ENCODE assay signal across 25 cellular contexts in the genomic region with DNA sequence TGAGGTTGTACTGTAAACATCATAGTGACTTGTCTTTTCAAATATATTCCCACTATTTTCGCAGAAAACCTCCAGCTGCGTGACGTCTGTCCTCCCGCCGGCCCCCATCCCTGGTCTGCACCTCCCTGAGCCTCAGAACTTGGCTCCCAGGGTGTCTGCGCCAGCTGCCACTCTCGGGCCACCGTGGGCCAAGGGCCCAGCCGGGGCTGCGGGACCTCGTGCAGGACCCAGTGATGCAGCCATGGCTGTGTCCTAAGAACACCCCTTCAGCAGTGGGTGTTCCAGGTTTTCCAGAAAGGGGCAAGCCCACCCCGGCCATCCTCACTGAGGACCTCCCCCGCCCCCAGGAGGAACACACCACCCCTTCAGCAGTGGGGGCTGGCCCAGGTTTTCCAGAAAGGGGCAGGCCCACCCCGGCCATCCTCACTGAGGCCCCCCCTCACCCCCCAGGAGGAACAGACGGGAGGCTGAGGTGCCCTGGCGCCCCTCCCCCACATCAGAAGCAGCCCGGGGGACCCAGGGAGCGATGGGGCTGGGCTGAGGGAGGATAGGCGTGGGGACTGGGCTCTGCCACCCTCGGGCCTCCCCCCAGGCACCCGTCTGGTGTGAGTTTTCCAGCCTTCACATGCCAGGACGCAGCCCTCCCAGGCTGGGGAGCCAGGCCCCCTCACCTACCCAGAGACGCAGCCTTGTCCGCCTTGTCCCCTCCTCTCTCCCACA.
"Had no signal": no experiment of that assay in that cellular context is flagged by ENCODE, and none has a peak within 500 bp of the region (broad histone marks: within the 10 kb centered on the region; RNA-seq: fewer than 3 reads in every experiment).

No MANE protein-coding gene starts in this region.

- H3K27ac ChIP-seq: brain microvascular endothelial cell, colonic mucosa, epithelial cell of prostate, esophagus squamous epithelium, gastroesophageal sphincter had no signal

- ATAC-seq: activated CD8-positive, alpha-beta T cell treated with anti-CD3 and anti-CD28 coated beads for 36 hours; activated T-cell treated with anti-CD3 and anti-CD28 coated beads, Interleukin-2, amount 50 U/mL, for 4 hours; activated T-helper 17 cell treated with anti-CD3 and anti-CD28 coated beads, Interleukin-2, amount 50 U/mL, for 72 hours; gastroesophageal sphincter had no signal

- H3K9me3 ChIP-seq: colonic mucosa, esophagus squamous epithelium, gastroesophageal sphincter had no signal

- H3K4me1 ChIP-seq: colonic mucosa had no signal

- H3K4me1 Mint-ChIP-seq: activated T-helper 17 cell treated with anti-CD3 and anti-CD28 coated beads, Interleukin-2, amount 50 U/mL, for 72 hours had no signal

- H3K4me3 Mint-ChIP-seq: activated CD4-positive, alpha-beta T cell treated with anti-CD3 and anti-CD28 coated beads, Interleukin-2, amount 10 ng/mL, durations not matched to agents 7 days and 5 days; activated CD8-positive, alpha-beta T cell treated with anti-CD3 and anti-CD28 coated beads for 36 hours; activated naive CD8-positive, alpha-beta T cell; activated T-cell treated with anti-CD3 and anti-CD28 coated beads, Interleukin-2, amount 50 U/mL, for 4 hours; activated T-helper 17 cell treated with anti-CD3 and anti-CD28 coated beads, Interleukin-2, amount 50 U/mL, for 72 hours had no signal

- H3K4me3 ChIP-seq: colonic mucosa, esophagus squamous epithelium, gastroesophageal sphincter had no signal

- H3K27me3 ChIP-seq: brain microvascular endothelial cell, colonic mucosa had no signal

- DNase-seq: activated CD4-positive, alpha-beta T cell treated with anti-CD3 and anti-CD28 coated beads for 4 hours; activated CD4-positive, alpha-beta T cell treated with anti-CD3 and anti-CD28 coated beads, Interleukin-2, amount 10 ng/mL, durations not matched to agents 7 days and 5 days; activated CD4-positive, alpha-beta T cell treated with anti-CD3 and anti-CD28 coated beads, Interleukin-2, amount 50 U/mL, for 4 hours; activated CD4-positive, CD25-positive, alpha-beta regulatory T cell; activated CD4-positive, CD25-positive, alpha-beta regulatory T cell treated with anti-CD3 and anti-CD28 coated beads, Interleukin-2, amount 50 U/mL, for 72 hours; activated CD8-positive, alpha-beta memory T cell treated with anti-CD3 and anti-CD28 coated beads for 24 hours; activated CD8-positive, alpha-beta T cell treated with anti-CD3 and anti-CD28 coated beads for 36 hours; activated effector memory CD4-positive, alpha-beta T cell treated with Interleukin-2 at 50 U/mL for 16 hours; activated gamma-delta T cell treated with Interleukin-2 at 50 U/mL for 16 hours; activated naive CD4-positive, alpha-beta T cell treated with anti-CD3 and anti-CD28 coated beads, Interleukin-2, amount 50 U/mL, for 16 hours; activated naive CD4-positive, alpha-beta T cell treated with Interleukin-2 at 50 U/mL for 16 hours; activated T-cell treated with anti-CD3 and anti-CD28 coated beads, Interleukin-2, amount 50 U/mL, for 4 hours; amniotic stem cell; anterior cingulate cortex; brain microvascular endothelial cell; caudate nucleus; colonic mucosa; effector CD8-positive, alpha-beta T cell; esophagus squamous epithelium; foreskin melanocyte; T-helper 2 cell had no signal

- H3K27ac Mint-ChIP-seq: activated CD4-positive, alpha-beta T cell treated with anti-CD3 and anti-CD28 coated beads, Interleukin-2, amount 10 ng/mL, durations not matched to agents 7 days and 5 days; activated CD8-positive, alpha-beta T cell treated with anti-CD3 and anti-CD28 coated beads for 36 hours; activated naive CD8-positive, alpha-beta T cell; activated T-helper 17 cell treated with anti-CD3 and anti-CD28 coated beads, Interleukin-2, amount 50 U/mL, for 72 hours had no signal

- H3K27me3 Mint-ChIP-seq: activated CD4-positive, alpha-beta T cell treated with anti-CD3 and anti-CD28 coated beads, Interleukin-2, amount 10 ng/mL, durations not matched to agents 7 days and 5 days; activated CD8-positive, alpha-beta T cell treated with anti-CD3 and anti-CD28 coated beads for 36 hours; activated naive CD8-positive, alpha-beta T cell; activated T-helper 17 cell treated with anti-CD3 and anti-CD28 coated beads, Interleukin-2, amount 50 U/mL, for 72 hours had no signal

- H3K36me3 Mint-ChIP-seq: activated naive CD8-positive, alpha-beta T cell had no signal

- H3K9me3 Mint-ChIP-seq: activated CD4-positive, alpha-beta T cell treated with anti-CD3 and anti-CD28 coated beads, Interleukin-2, amount 10 ng/mL, durations not matched to agents 7 days and 5 days; activated CD8-positive, alpha-beta T cell treated with anti-CD3 and anti-CD28 coated beads for 36 hours; activated T-cell treated with anti-CD3 and anti-CD28 coated beads, Interleukin-2, amount 50 U/mL, for 4 hours; activated T-helper 17 cell treated with anti-CD3 and anti-CD28 coated beads, Interleukin-2, amount 50 U/mL, for 72 hours had no signal

- H3K36me3 ChIP-seq: colonic mucosa, esophagus squamous epithelium, gastroesophageal sphincter had no signal
